6 cellular contexts compared by ENCODE assay signal in genomic region chr12:128557231-128557630, GRCh38.
"Had no signal": no experiment of that assay in that cellular context is flagged by ENCODE, and none has a peak within 500 bp of the region (broad histone marks: within the 10 kb centered on the region; RNA-seq: fewer than 3 reads in every experiment).

No MANE protein-coding gene starts in this region.

- H3K4me2 ChIP-seq: GM23338 had no signal

- H2AFZ ChIP-seq: GM23338 had no signal

- DNase-seq: H9, HCEC 1CT, IMR-90, KG1 had no signal

- H3K4me3 ChIP-seq: GM23338, K562 had no signal
